In the genomic region with DNA sequence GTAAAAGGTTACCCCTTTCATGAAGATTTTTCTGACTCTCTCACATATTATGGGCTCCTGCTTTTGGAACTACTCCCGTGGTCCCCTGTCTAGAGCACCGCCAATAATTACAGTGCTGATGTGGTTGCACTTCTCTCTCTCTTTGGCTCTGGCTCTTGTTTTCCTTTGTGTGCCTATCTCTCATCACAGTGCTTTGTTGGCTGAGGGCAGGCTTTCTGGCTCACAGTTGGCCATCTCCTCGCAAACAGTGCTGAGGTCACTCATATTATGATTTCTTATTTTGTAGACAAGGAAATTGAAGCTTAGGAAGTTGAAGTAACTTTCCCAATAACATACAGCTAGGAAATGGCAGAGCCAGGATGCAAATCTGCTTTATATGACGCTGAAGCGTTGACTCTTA, we compare ENCODE assay signal across 23 cellular contexts.
DNase-seq lines count a peak whose midpoint lies in the region; ATAC-seq lines count a peak whose summit lies in the region.
"Had no signal": no experiment of that assay in that cellular context is flagged by ENCODE, and none has a peak within 500 bp of the region (broad histone marks: within the 10 kb centered on the region; RNA-seq: fewer than 3 reads in every experiment).

No MANE protein-coding gene starts in this region.

- H3K4me1 ChIP-seq in right cardiac atrium (ENCODE audit: control insufficient read depth, insufficient read depth, low read length) (no peaks in the 10 kb centered on the region), subcutaneous abdominal adipose tissue (ENCODE audit: control insufficient read depth in 5 of 5, insufficient read depth in 5 of 5, low read length in 5 of 5) (peaks cover 5 to 12% (median 9%) of the 10 kb centered on the region in 5 donors)
- H3K4me1 ChIP-seq: breast epithelium, prostate gland, SJCRH30 had no signal

- peak; percentile 2 for DNase-seq in NCI-H1092 treated with DMSO at 0.1 percent for 48 hours (lab: John Stamatoyannopoulos, UW)
- DNase-seq in NCI-H1092 (lab: John Stamatoyannopoulos, UW): no peak
- DNase-seq in dermis blood vessel endothelial cell: peak; percentile 85
- DNase-seq in right cardiac atrium: peak; percentile 46 to 82 (median 78)
- no peak for DNase-seq in activated effector memory CD4-positive, alpha-beta T cell treated with Interleukin-2 at 50 U/mL for 16 hours
- DNase-seq: activated CD4-positive, alpha-beta T cell treated with anti-CD3 and anti-CD28 coated beads, Interleukin-2, amount 10 ng/mL, durations not matched to agents 7 days and 5 days; activated CD8-positive, alpha-beta memory T cell treated with anti-CD3 and anti-CD28 coated beads, Interleukin-2, amount 50 U/mL, for 4 hours; activated naive CD8-positive, alpha-beta T cell treated with anti-CD3 and anti-CD28 coated beads, Interleukin-2, amount 10 ng/mL, durations not matched to agents 7 days and 5 days; CD8-positive, alpha-beta T cell; DMS79 treated with DMSO at 0.1 percent for 48 hours; dorsolateral prefrontal cortex; Karpas-422; natural killer cell; NCI-H748 treated with DMSO at 0.1 percent for 48 hours; PC-9; SJCRH30; stimulated activated CD4-positive, alpha-beta T cell treated with anti-CD3 and anti-CD28 coated beads, Interleukin-4, amount 100 ng/mL, for 24 hours had no signal

- H3K4me3 ChIP-seq in right cardiac atrium (ENCODE audit: low read length) (no peak overlapping the region), subcutaneous abdominal adipose tissue (ENCODE audit: low read depth in 1 of 5, low read length in 5 of 5) (no peak overlapping the region)
- H3K4me3 ChIP-seq: breast epithelium, dorsolateral prefrontal cortex, PC-9, prostate gland, SJCRH30 had no signal

- ATAC-seq in right cardiac atrium: peak; percentile 91 to 93
- ATAC-seq in GM21515 (IDR thresholded peaks at IDR 0.05; ENCODE audit: unreplicated experiment): no peak
- ATAC-seq in esophagus mucosa: no peak
- ATAC-seq: CD8-positive, alpha-beta T cell; natural killer cell had no signal

- H3K27ac ChIP-seq in right cardiac atrium (ENCODE audit: low read length) (peak overlapping the region; percentile 6), subcutaneous abdominal adipose tissue (ENCODE audit: low read depth, low read length) (peak overlapping the region; percentile 39)
- H3K27ac ChIP-seq: 22Rv1, breast epithelium, dorsolateral prefrontal cortex, PC-9, prostate gland, SJCRH30 had no signal

- intact Hi-C loops in right cardiac atrium (cut with DNase I): no loop called here

- H3K9me3 ChIP-seq in right cardiac atrium (ENCODE audit: control insufficient read depth, low read length): no peaks in the 10 kb centered on the region
- H3K9me3 ChIP-seq in subcutaneous abdominal adipose tissue (ENCODE audit: control insufficient read depth in 5 of 5, low read length in 5 of 5): no peaks in the 10 kb centered on the region
- H3K9me3 ChIP-seq: breast epithelium, prostate gland, SJCRH30 had no signal

- H3K27me3 ChIP-seq in right cardiac atrium (ENCODE audit: control insufficient read depth, insufficient read depth): no peaks in the 10 kb centered on the region
- no peaks in the 10 kb centered on the region for H3K27me3 ChIP-seq in subcutaneous abdominal adipose tissue (ENCODE audit: control insufficient read depth in 5 of 5, insufficient read depth in 4 of 5, low read length in 5 of 5)
- H3K27me3 ChIP-seq: breast epithelium, dorsolateral prefrontal cortex, SJCRH30 had no signal

- no peak overlapping the region for H3K9ac ChIP-seq in subcutaneous abdominal adipose tissue (ENCODE audit: low read length in 5 of 5)

- peaks cover 0 to 3% (median 0%) of the 10 kb centered on the region in 5 donors for H3K36me3 ChIP-seq in subcutaneous abdominal adipose tissue (ENCODE audit: control insufficient read depth in 5 of 5, insufficient read depth in 5 of 5, low read length in 5 of 5)
- H3K36me3 ChIP-seq: prostate gland, SJCRH30 had no signal

- 35% methylated on average over 5 of the region's 5 CpGs for WGBS in right cardiac atrium

Comparison
In these comparisons a context has a peak if more than half of its experiments do, and no peak if none do; other contexts are left out.
1. DNase-seq: peak in NCI-H1092 treated with DMSO at 0.1 percent for 48 hours (single experiment), dermis blood vessel endothelial cell (single experiment) and right cardiac atrium (3 of 3); none in NCI-H1092 (single experiment) and activated effector memory CD4-positive, alpha-beta T cell treated with Interleukin-2 at 50 U/mL for 16 hours (single experiment).
2. ATAC-seq: peak in right cardiac atrium (2 of 2); none in GM21515 (single experiment) and esophagus mucosa (single experiment).